In the genomic region with DNA sequence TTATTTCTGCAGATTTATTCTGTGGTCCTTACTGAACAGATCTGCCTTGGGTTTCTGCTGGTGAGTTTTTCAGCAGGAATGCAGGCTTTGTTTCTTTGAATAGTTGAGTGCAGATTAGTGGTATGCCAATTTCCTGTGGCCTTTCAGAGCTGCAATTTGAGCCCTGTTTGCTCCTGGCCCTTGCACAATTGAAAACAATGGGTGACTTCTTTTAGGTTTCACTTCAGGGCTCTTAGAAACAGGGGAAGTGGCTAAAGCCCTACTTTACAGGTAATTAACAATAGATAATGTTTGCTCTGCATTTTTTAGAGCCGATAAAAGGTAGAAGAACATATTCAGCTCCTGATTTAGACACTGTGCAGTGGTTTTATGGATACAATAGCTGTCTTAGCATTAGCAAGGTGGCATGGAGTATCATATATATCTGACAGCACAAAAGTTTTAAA, we compare ENCODE assay signal across 1 cellular context.
TF ChIP-seq lines count a peak whose summit lies in the region.

No MANE protein-coding gene starts in this region.

TF ChIP-seq in HepG2, 621 proteins besides CTCF, POLR2A, EP300 and RAD21 (continued from another document and continues in another):
- TF ChIP-seq, protein P1, sequence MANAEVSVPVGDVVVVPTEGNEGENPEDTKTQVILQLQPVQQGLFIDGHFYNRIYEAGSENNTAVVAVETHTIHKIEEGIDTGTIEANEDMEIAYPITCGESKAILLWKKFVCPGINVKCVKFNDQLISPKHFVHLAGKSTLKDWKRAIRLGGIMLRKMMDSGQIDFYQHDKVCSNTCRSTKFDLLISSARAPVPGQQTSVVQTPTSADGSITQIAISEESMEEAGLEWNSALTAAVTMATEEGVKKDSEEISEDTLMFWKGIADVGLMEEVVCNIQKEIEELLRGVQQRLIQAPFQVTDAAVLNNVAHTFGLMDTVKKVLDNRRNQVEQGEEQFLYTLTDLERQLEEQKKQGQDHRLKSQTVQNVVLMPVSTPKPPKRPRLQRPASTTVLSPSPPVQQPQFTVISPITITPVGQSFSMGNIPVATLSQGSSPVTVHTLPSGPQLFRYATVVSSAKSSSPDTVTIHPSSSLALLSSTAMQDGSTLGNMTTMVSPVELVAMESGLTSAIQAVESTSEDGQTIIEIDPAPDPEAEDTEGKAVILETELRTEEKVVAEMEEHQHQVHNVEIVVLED (CRISPR knock-in tag; IDR thresholded peaks at IDR 0.05; ENCODE audit: borderline replicate concordance) = no peak
- TF ChIP-seq CBFB (CRISPR knock-in tag; IDR thresholded peaks at IDR 0.05) = no peak; the same call in 1 of the 2 replicates
- TF ChIP-seq ZNF350 (CRISPR knock-in tag; IDR thresholded peaks at IDR 0.05; ENCODE audit: borderline replicate concordance, low read depth) = no peak
- no peak; the same call in 1 of the 2 replicates for TF ChIP-seq ZFP90 (CRISPR knock-in tag; IDR thresholded peaks at IDR 0.05; ENCODE audit: borderline replicate concordance)
- TF ChIP-seq, protein P2, sequence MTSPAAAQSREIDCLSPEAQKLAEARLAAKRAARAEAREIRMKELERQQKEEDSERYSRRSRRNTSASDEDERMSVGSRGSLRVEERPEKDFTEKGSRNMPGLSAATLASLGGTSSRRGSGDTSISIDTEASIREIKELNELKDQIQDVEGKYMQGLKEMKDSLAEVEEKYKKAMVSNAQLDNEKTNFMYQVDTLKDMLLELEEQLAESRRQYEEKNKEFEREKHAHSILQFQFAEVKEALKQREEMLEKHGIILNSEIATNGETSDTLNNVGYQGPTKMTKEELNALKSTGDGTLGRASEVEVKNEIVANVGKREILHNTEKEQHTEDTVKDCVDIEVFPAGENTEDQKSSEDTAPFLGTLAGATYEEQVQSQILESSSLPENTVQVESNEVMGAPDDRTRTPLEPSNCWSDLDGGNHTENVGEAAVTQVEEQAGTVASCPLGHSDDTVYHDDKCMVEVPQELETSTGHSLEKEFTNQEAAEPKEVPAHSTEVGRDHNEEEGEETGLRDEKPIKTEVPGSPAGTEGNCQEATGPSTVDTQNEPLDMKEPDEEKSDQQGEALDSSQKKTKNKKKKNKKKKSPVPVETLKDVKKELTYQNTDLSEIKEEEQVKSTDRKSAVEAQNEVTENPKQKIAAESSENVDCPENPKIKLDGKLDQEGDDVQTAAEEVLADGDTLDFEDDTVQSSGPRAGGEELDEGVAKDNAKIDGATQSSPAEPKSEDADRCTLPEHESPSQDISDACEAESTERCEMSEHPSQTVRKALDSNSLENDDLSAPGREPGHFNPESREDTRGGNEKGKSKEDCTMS (CRISPR knock-in tag; conservative IDR thresholded peaks at IDR 0.05) = no peak
- no peak for TF ChIP-seq ESRRA (CRISPR knock-in tag; IDR thresholded peaks at IDR 0.05; ENCODE audit: low read depth)
- TF ChIP-seq SP1 (IDR thresholded peaks at IDR 0.05) = no peak
- TF ChIP-seq SP1 (CRISPR knock-in tag; IDR thresholded peaks at IDR 0.05) = no peak
- no peak for TF ChIP-seq ZNF446 (CRISPR knock-in tag; IDR thresholded peaks at IDR 0.05)
- TF ChIP-seq ZNF44 (CRISPR knock-in tag; IDR thresholded peaks at IDR 0.05) = no peak
- TF ChIP-seq ZNF274 (CRISPR knock-in tag; IDR thresholded peaks at IDR 0.05) = no peak
- TF ChIP-seq SKI (IDR thresholded peaks at IDR 0.05; ENCODE audit: partially characterized antibody) = no peak
- TF ChIP-seq SMARCC2 (IDR thresholded peaks at IDR 0.05) = 0 out of 2 replicates have a peak, but pooled peaks have one; percentile 2
- no peak for TF ChIP-seq SRSF1 (optimal IDR thresholded peaks at IDR 0.05; ENCODE audit: low read depth, low read length)
- TF ChIP-seq RBAK (CRISPR knock-in tag; IDR thresholded peaks at IDR 0.05) = no peak
- TF ChIP-seq HMGA1 (CRISPR knock-in tag; conservative IDR thresholded peaks at IDR 0.05) = no peak
- TF ChIP-seq, protein P3, sequence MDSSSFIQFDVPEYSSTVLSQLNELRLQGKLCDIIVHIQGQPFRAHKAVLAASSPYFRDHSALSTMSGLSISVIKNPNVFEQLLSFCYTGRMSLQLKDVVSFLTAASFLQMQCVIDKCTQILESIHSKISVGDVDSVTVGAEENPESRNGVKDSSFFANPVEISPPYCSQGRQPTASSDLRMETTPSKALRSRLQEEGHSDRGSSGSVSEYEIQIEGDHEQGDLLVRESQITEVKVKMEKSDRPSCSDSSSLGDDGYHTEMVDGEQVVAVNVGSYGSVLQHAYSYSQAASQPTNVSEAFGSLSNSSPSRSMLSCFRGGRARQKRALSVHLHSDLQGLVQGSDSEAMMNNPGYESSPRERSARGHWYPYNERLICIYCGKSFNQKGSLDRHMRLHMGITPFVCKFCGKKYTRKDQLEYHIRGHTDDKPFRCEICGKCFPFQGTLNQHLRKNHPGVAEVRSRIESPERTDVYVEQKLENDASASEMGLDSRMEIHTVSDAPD (CRISPR knock-in tag; IDR thresholded peaks at IDR 0.05) = no peak
- TF ChIP-seq ZNF501 (CRISPR knock-in tag; IDR thresholded peaks at IDR 0.05) = no peak
- TF ChIP-seq PHF5A (CRISPR knock-in tag; IDR thresholded peaks at IDR 0.05; ENCODE audit: low read depth, unreplicated experiment) = no peak
- no peak; the same call in 1 of the 2 replicates for TF ChIP-seq ZNF816 (CRISPR knock-in tag; IDR thresholded peaks at IDR 0.05; ENCODE audit: borderline replicate concordance)
- TF ChIP-seq THAP11 (CRISPR knock-in tag; IDR thresholded peaks at IDR 0.05) = peak; percentile 47; the same call in 1 of the 2 replicates
- TF ChIP-seq, protein P4, sequence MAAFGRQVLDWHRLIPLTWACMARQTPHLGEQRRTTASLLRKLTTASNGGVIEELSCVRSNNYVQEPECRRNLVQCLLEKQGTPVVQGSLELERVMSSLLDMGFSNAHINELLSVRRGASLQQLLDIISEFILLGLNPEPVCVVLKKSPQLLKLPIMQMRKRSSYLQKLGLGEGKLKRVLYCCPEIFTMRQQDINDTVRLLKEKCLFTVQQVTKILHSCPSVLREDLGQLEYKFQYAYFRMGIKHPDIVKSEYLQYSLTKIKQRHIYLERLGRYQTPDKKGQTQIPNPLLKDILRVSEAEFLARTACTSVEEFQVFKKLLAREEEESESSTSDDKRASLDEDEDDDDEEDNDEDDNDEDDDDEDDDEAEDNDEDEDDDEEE (CRISPR knock-in tag; IDR thresholded peaks at IDR 0.05) = no peak
- no peak for TF ChIP-seq ZNF724P (CRISPR knock-in tag; IDR thresholded peaks at IDR 0.05; ENCODE audit: borderline replicate concordance)
- TF ChIP-seq ZNF136 (CRISPR knock-in tag; IDR thresholded peaks at IDR 0.05; ENCODE audit: low read depth) = peak; percentile 69; the same call in 1 of the 2 replicates
- TF ChIP-seq TSC22D2 (CRISPR knock-in tag; IDR thresholded peaks at IDR 0.05; ENCODE audit: borderline replicate concordance) = no peak
- TF ChIP-seq NPAS2 (CRISPR knock-in tag; IDR thresholded peaks at IDR 0.05; ENCODE audit: borderline replicate concordance) = no peak
- TF ChIP-seq MAFG (CRISPR knock-in tag; IDR thresholded peaks at IDR 0.05) = no peak
- no peak for TF ChIP-seq POLR2AphosphoS2 (IDR thresholded peaks at IDR 0.05; ENCODE audit: low read depth, low read length)
- TF ChIP-seq ZNF331 (CRISPR knock-in tag; IDR thresholded peaks at IDR 0.05) = peak; percentile 68
- TF ChIP-seq RFX5 (IDR thresholded peaks at IDR 0.05; ENCODE audit: low read depth, low read length) = no peak
- peak; percentile 99 for TF ChIP-seq SIX4 (CRISPR knock-in tag; IDR thresholded peaks at IDR 0.05)
- TF ChIP-seq, protein P5, sequence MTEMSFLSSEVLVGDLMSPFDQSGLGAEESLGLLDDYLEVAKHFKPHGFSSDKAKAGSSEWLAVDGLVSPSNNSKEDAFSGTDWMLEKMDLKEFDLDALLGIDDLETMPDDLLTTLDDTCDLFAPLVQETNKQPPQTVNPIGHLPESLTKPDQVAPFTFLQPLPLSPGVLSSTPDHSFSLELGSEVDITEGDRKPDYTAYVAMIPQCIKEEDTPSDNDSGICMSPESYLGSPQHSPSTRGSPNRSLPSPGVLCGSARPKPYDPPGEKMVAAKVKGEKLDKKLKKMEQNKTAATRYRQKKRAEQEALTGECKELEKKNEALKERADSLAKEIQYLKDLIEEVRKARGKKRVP (CRISPR knock-in tag; IDR thresholded peaks at IDR 0.05) = peak in 1 of 2 experiments; percentile 69; a peak in 2 of 4 replicates
- 0 out of 2 replicates have a peak, but pooled peaks have one; percentile 32 for TF ChIP-seq KMT2A (CRISPR knock-in tag; IDR thresholded peaks at IDR 0.05)
- no peak for TF ChIP-seq KLF6 (CRISPR knock-in tag; IDR thresholded peaks at IDR 0.05)
- no peak for TF ChIP-seq ZNF616 (CRISPR knock-in tag; IDR thresholded peaks at IDR 0.05; ENCODE audit: low read depth)
- TF ChIP-seq MIXL1 (CRISPR knock-in tag; IDR thresholded peaks at IDR 0.05) = peak; percentile 92
- no peak for TF ChIP-seq SSRP1 (CRISPR knock-in tag; IDR thresholded peaks at IDR 0.05)
- peak; percentile 30; the same call in 1 of the 3 replicates for TF ChIP-seq MXI1 (IDR thresholded peaks at IDR 0.05; ENCODE audit: borderline replicate concordance, low read depth, low read length)
- TF ChIP-seq ZNF432 (CRISPR knock-in tag; IDR thresholded peaks at IDR 0.05; ENCODE audit: borderline replicate concordance) = no peak
- peak; percentile 51; the same call in 1 of the 2 replicates for TF ChIP-seq ZBTB20 (CRISPR knock-in tag; IDR thresholded peaks at IDR 0.05; ENCODE audit: borderline replicate concordance, low read depth)
- TF ChIP-seq, protein P6, sequence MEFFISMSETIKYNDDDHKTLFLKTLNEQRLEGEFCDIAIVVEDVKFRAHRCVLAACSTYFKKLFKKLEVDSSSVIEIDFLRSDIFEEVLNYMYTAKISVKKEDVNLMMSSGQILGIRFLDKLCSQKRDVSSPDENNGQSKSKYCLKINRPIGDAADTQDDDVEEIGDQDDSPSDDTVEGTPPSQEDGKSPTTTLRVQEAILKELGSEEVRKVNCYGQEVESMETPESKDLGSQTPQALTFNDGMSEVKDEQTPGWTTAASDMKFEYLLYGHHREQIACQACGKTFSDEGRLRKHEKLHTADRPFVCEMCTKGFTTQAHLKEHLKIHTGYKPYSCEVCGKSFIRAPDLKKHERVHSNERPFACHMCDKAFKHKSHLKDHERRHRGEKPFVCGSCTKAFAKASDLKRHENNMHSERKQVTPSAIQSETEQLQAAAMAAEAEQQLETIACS (CRISPR knock-in tag; IDR thresholded peaks at IDR 0.05) = no peak
- TF ChIP-seq, protein P7, sequence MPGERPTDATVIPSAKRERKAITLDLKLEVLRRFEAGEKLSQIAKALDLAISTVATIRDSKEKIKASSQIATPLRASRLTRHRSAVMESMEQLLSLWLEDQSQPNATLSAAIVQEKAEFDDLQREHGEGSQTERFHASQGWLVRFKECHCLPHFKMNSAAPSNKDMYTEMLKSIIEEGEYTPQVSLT (CRISPR knock-in tag; IDR thresholded peaks at IDR 0.05; ENCODE audit: borderline replicate concordance, low read depth) = no peak
- TF ChIP-seq RNF2 (conservative IDR thresholded peaks at IDR 0.05; ENCODE audit: low read depth) = no peak
- no peak for TF ChIP-seq ZNF713 (CRISPR knock-in tag; IDR thresholded peaks at IDR 0.05)
- TF ChIP-seq ZNF160 (CRISPR knock-in tag; IDR thresholded peaks at IDR 0.05) = no peak
- peak; percentile 75 for TF ChIP-seq HOXD1 (CRISPR knock-in tag; IDR thresholded peaks at IDR 0.05)
- TF ChIP-seq KAT2B (IDR thresholded peaks at IDR 0.05; ENCODE audit: borderline replicate concordance, low read depth, low read length) = no peak
- TF ChIP-seq GFI1 (CRISPR knock-in tag; IDR thresholded peaks at IDR 0.05; ENCODE audit: borderline replicate concordance) = peak; percentile 70
- TF ChIP-seq, protein P8, sequence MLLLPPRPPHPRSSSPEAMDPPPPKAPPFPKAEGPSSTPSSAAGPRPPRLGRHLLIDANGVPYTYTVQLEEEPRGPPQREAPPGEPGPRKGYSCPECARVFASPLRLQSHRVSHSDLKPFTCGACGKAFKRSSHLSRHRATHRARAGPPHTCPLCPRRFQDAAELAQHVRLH (CRISPR knock-in tag; IDR thresholded peaks at IDR 0.05; ENCODE audit: borderline replicate concordance, low read depth) = peak; percentile 75; the same call in 1 of the 2 replicates
- TF ChIP-seq, protein P9, sequence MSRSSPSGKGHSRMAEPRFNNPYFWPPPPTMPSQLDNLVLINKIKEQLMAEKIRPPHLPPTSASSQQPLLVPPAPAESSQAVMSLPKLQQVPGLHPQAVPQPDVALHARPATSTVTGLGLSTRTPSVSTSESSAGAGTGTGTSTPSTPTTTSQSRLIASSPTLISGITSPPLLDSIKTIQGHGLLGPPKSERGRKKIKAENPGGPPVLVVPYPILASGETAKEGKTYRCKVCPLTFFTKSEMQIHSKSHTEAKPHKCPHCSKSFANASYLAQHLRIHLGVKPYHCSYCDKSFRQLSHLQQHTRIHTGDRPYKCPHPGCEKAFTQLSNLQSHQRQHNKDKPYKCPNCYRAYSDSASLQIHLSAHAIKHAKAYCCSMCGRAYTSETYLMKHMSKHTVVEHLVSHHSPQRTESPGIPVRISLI (CRISPR knock-in tag; IDR thresholded peaks at IDR 0.05; ENCODE audit: borderline replicate concordance) = peak; percentile 81; the same call in 1 of the 2 replicates
- peak; percentile 27; the same call in 1 of the 2 replicates for TF ChIP-seq TGIF2 (CRISPR knock-in tag; IDR thresholded peaks at IDR 0.05)
- TF ChIP-seq, protein P10, sequence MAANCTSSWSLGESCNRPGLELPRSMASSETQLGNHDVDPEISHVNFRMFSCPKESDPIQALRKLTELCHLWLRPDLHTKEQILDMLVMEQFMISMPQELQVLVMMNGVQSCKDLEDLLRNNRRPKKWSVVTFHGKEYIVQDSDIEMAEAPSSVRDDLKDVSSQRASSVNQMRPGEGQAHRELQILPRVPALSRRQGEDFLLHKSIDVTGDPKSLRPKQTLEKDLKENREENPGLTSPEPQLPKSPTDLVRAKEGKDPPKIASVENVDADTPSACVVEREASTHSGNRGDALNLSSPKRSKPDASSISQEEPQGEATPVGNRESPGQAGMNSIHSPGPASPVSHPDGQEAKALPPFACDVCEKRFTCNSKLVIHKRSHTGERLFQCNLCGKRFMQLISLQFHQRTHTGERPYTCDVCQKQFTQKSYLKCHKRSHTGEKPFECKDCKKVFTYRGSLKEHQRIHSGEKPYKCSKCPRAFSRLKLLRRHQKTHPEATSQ (CRISPR knock-in tag; IDR thresholded peaks at IDR 0.05; ENCODE audit: borderline replicate concordance) = 0 out of 2 replicates have a peak, but pooled peaks have one; percentile 59
- TF ChIP-seq, protein P11, sequence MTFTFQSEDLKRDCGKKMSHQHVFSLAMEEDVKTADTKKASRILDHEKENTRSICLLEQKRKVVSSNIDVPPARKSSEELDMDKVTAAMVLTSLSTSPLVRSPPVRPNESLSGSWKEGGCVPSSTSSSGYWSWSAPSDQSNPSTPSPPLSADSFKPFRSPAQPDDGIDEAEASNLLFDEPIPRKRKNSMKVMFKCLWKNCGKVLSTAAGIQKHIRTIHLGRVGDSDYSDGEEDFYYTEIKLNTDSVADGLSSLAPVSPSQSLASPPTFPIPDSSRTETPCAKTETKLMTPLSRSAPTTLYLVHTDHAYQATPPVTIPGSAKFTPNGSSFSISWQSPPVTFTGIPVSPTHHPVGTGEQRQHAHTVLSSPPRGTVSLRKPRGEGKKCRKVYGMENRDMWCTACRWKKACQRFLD (CRISPR knock-in tag; IDR thresholded peaks at IDR 0.05; ENCODE audit: borderline replicate concordance) = no peak
- no peak for TF ChIP-seq FOXC1 (CRISPR knock-in tag; IDR thresholded peaks at IDR 0.05; ENCODE audit: borderline replicate concordance)
- TF ChIP-seq, protein P12, sequence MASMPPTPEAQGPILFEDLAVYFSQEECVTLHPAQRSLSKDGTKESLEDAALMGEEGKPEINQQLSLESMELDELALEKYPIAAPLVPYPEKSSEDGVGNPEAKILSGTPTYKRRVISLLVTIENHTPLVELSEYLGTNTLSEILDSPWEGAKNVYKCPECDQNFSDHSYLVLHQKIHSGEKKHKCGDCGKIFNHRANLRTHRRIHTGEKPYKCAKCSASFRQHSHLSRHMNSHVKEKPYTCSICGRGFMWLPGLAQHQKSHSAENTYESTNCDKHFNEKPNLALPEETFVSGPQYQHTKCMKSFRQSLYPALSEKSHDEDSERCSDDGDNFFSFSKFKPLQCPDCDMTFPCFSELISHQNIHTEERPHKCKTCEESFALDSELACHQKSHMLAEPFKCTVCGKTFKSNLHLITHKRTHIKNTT (CRISPR knock-in tag; IDR thresholded peaks at IDR 0.05) = no peak
- TF ChIP-seq XBP1 (CRISPR knock-in tag; IDR thresholded peaks at IDR 0.05) = no peak
